In the genomic region with DNA sequence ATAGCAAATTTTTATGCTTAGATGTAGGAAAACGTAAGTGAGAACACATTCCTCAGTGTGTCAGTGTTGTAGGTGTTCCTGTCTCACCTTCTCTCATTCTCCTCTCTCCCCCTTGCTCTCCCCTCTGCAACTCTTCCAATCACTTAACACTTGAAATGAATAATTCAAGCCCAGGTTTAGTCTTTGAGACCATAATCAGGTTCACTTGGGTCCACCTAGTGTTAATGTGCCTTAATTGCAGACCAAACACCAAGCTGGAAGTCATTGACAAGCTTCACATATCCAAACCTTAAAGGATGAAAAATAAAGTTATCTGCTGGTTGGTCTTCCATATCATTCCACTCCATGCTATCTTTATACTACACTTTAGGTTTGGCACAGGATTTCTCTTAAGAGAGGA, we compare ENCODE assay signal across 8 cellular contexts. TPM values are rescaled to one million over a fixed set of nuclear protein-coding genes. Genes with fewer than 3 reads are reported as not detected.
DNase-seq lines count a peak whose midpoint lies in the region; ATAC-seq and TF ChIP-seq lines count a peak whose summit lies in the region.

No MANE protein-coding gene starts in this region.

- intact Hi-C loops in right cardiac atrium (cut with DNase I), result no loop called here

- H3K4me3 Mint-ChIP-seq in endothelial cell (ENCODE audit: unreplicated experiment), result no peak overlapping the region

- H3K36me3 Mint-ChIP-seq in endothelial cell (ENCODE audit: low read depth, unreplicated experiment), result no peaks in the 10 kb centered on the region

- no peaks in the 10 kb centered on the region for H3K27me3 Mint-ChIP-seq in endothelial cell (ENCODE audit: unreplicated experiment)

- peak; percentile 3 for DNase-seq in stimulated activated CD4-positive, alpha-beta T cell treated with anti-CD3 and anti-CD28 coated beads, Interleukin-1b, Interleukin-23, amount 100 ng/mL, for 48 hours
- DNase-seq in stimulated activated CD4-positive, alpha-beta T cell treated with anti-CD3 and anti-CD28 coated beads, Interleukin-2, amount 100 ng/mL, for 48 hours, result no peak
- DNase-seq in MV-4-11 (lab: John Stamatoyannopoulos, UW), result peak; percentile 7
- no peak for DNase-seq in endothelial cell (ENCODE audit: low spot score)
- no peak for DNase-seq in right cardiac atrium
- DNase-seq in stimulated activated naive CD8-positive, alpha-beta T cell treated with anti-CD3 and anti-CD28 coated beads, Interleukin-15, Interleukin-2, amounts not matched to agents 100 U/mL and 50 U/mL, for 24 hours, result no peak

- no peak for ATAC-seq in GM18517 (IDR thresholded peaks at IDR 0.05; ENCODE audit: unreplicated experiment)
- ATAC-seq in right cardiac atrium, result no peak
- no peak for ATAC-seq in GM18498 (IDR thresholded peaks at IDR 0.05; ENCODE audit: unreplicated experiment)
- ATAC-seq in stimulated activated naive CD8-positive, alpha-beta T cell treated with anti-CD3 and anti-CD28 coated beads, Interleukin-15, Interleukin-2, amounts not matched to agents 100 U/mL and 50 U/mL, for 24 hours, result no peak

- no peak overlapping the region for H3K27ac ChIP-seq in right cardiac atrium (ENCODE audit: low read length)

- TF ChIP-seq CTCF in endothelial cell (IDR thresholded peaks at IDR 0.05; ENCODE audit: unreplicated experiment), result peak; percentile 70

- no peak overlapping the region for H3K4me3 ChIP-seq in right cardiac atrium (ENCODE audit: low read length)

- H3K9me3 ChIP-seq in right cardiac atrium (ENCODE audit: control insufficient read depth, low read length), result no peaks in the 10 kb centered on the region

- no peaks in the 10 kb centered on the region for H3K9me3 Mint-ChIP-seq in endothelial cell (ENCODE audit: unreplicated experiment)

- H3K27me3 ChIP-seq in right cardiac atrium (ENCODE audit: control insufficient read depth, insufficient read depth), result no peaks in the 10 kb centered on the region

- no peak overlapping the region for H3K27ac Mint-ChIP-seq in endothelial cell (ENCODE audit: unreplicated experiment)

- H3K4me1 ChIP-seq in right cardiac atrium (ENCODE audit: control insufficient read depth, insufficient read depth, low read length), result no peaks in the 10 kb centered on the region

- 96% methylated on average over 1 of the region's 1 CpG for WGBS in right cardiac atrium

- H3K4me1 Mint-ChIP-seq in endothelial cell (ENCODE audit: unreplicated experiment), result no peaks in the 10 kb centered on the region

RNA-seq across cellular contexts. Expression of a gene that starts 37.0 kb away (rescaled TPM):
- total RNA-seq in endothelial cell (ENCODE audit: unreplicated experiment) (7.5 TPM), right cardiac atrium (10 to 100 TPM in 1 of 4 donors, 1 to 10 TPM in 3; 8.9 to 10.8 (median 9.7) TPM)
- polyA plus RNA-seq in right cardiac atrium, result 2.6 TPM

RNA-seq across cellular contexts. Expression of a gene that starts 37.1 kb away (rescaled TPM):
- total RNA-seq in endothelial cell (ENCODE audit: unreplicated experiment) (38.0 TPM), right cardiac atrium (10 to 100 TPM; 49.6 to 59.2 (median 51.1) TPM)
- polyA plus RNA-seq in right cardiac atrium, result 39.1 TPM

Comparison
In these comparisons a context has a peak if more than half of its experiments do, and no peak if none do; other contexts are left out.
1. DNase-seq: peak in stimulated activated CD4-positive, alpha-beta T cell treated with anti-CD3 and anti-CD28 coated beads, Interleukin-1b, Interleukin-23, amount 100 ng/mL, for 48 hours (single experiment) and MV-4-11 (single experiment); none in stimulated activated CD4-positive, alpha-beta T cell treated with anti-CD3 and anti-CD28 coated beads, Interleukin-2, amount 100 ng/mL, for 48 hours (0 of 2), endothelial cell (single experiment), right cardiac atrium (0 of 3) and stimulated activated naive CD8-positive, alpha-beta T cell treated with anti-CD3 and anti-CD28 coated beads, Interleukin-15, Interleukin-2, amounts not matched to agents 100 U/mL and 50 U/mL, for 24 hours (single experiment).